Comparison of ENCODE assay signal across 8 cellular contexts in genomic region chr9:68584110-68585033, GRCh38. TPM values are rescaled to one million over a fixed set of nuclear protein-coding genes. Genes with fewer than 3 reads are reported as not detected.
DNase-seq lines count a peak whose midpoint lies in the region; ATAC-seq lines count a peak whose summit lies in the region.

No MANE protein-coding gene starts in this region.

- no peak overlapping the region for H3K27ac ChIP-seq in CD8-positive, alpha-beta memory T cell (ENCODE audit: low read depth, low read length)
- no peak overlapping the region for H3K27ac ChIP-seq in effector memory CD4-positive, alpha-beta T cell (ENCODE audit: insufficient read depth, low read length, poor library complexity, severe bottlenecking)
- no peak overlapping the region for H3K27ac ChIP-seq in mesenchymal stem cell (ENCODE audit: low read length, poor library complexity, severe bottlenecking)

- POLR2A ChIA-PET in CD8-positive, alpha-beta memory T cell (lab: Charles Lee), result no interaction called here
- POLR2A ChIA-PET in activated CD4-positive, alpha-beta memory T cell treated with anti-CD3 and anti-CD28 coated beads, Interleukin-2, amount 10 ng/mL, durations not matched to agents 7 days and 5 days (lab: Charles Lee), result no interaction called here

- CTCF ChIA-PET in CD8-positive, alpha-beta memory T cell (lab: Charles Lee), result interaction anchor here (1.0 to 1.3 kb wide), 2 partner anchors 10 to 436 kb away, joined by 3 read pairs; no protein-coding TSS in a partner anchor
- CTCF ChIA-PET in activated CD4-positive, alpha-beta memory T cell treated with anti-CD3 and anti-CD28 coated beads, Interleukin-2, amount 10 ng/mL, durations not matched to agents 7 days and 5 days (lab: Charles Lee), result interaction anchor here (0.6 to 2.4 kb wide), 17 partner anchors 12 to 609 kb away, joined by 3 to 20 read pairs (median 4); partner anchors contain the start of gene FXN

- no peak overlapping the region for H3K27ac Mint-ChIP-seq in CD8-positive, alpha-beta memory T cell
- H3K27ac Mint-ChIP-seq in activated CD4-positive, alpha-beta memory T cell treated with anti-CD3 and anti-CD28 coated beads, Interleukin-2, amount 10 ng/mL, durations not matched to agents 7 days and 5 days, result no peak overlapping the region

- H3K4me1 Mint-ChIP-seq in CD8-positive, alpha-beta memory T cell, result no peaks in the 10 kb centered on the region
- H3K4me1 Mint-ChIP-seq in activated CD4-positive, alpha-beta memory T cell treated with anti-CD3 and anti-CD28 coated beads, Interleukin-2, amount 10 ng/mL, durations not matched to agents 7 days and 5 days, result peaks cover 3% of the 10 kb centered on the region

- no peaks in the 10 kb centered on the region for H3K4me1 ChIP-seq in CD8-positive, alpha-beta memory T cell (ENCODE audit: insufficient read depth, low read length)
- H3K4me1 ChIP-seq in effector memory CD4-positive, alpha-beta T cell (ENCODE audit: control insufficient read depth, insufficient read depth, low read length, poor library complexity, severe bottlenecking), result no peaks in the 10 kb centered on the region
- no peaks in the 10 kb centered on the region for H3K4me1 ChIP-seq in mesenchymal stem cell (ENCODE audit: control insufficient read depth, insufficient read depth, low read depth, low read length)

- H3K36me3 Mint-ChIP-seq in CD8-positive, alpha-beta memory T cell, result no peaks in the 10 kb centered on the region
- no peaks in the 10 kb centered on the region for H3K36me3 Mint-ChIP-seq in activated CD4-positive, alpha-beta memory T cell treated with anti-CD3 and anti-CD28 coated beads, Interleukin-2, amount 10 ng/mL, durations not matched to agents 7 days and 5 days (ENCODE audit: low read depth)

- H3K14ac ChIP-seq in mesenchymal stem cell (ENCODE audit: low read length in 2 of 2), result no peak overlapping the region

- no peak overlapping the region for H2AFZ ChIP-seq in mesenchymal stem cell (ENCODE audit: low read depth, low read length)

- WGBS in mesenchymal stem cell, result 21% methylated on average over 12 of the region's 16 CpGs

- peaks cover 0 to 6% (median 0%) of the 10 kb centered on the region in 5 donors for H3K9me3 Mint-ChIP-seq in CD8-positive, alpha-beta memory T cell
- no peaks in the 10 kb centered on the region for H3K9me3 Mint-ChIP-seq in activated CD4-positive, alpha-beta memory T cell treated with anti-CD3 and anti-CD28 coated beads, Interleukin-2, amount 10 ng/mL, durations not matched to agents 7 days and 5 days

- no peak overlapping the region for H3K4me2 ChIP-seq in mesenchymal stem cell (ENCODE audit: low read length, poor library complexity, severe bottlenecking)

- H3K4me3 ChIP-seq in CD8-positive, alpha-beta memory T cell (ENCODE audit: low read length), result no peak overlapping the region
- no peak overlapping the region for H3K4me3 ChIP-seq in effector memory CD4-positive, alpha-beta T cell (ENCODE audit: insufficient read depth, low read depth, low read length, poor library complexity, severe bottlenecking)
- no peak overlapping the region for H3K4me3 ChIP-seq in mesenchymal stem cell (ENCODE audit: insufficient read depth in 1 of 2, low read depth in 1 of 2, low read length in 2 of 2)

- H3K27me3 Mint-ChIP-seq in CD8-positive, alpha-beta memory T cell, result peaks cover 8% of the 10 kb centered on the region in 2 donors
- H3K27me3 Mint-ChIP-seq in activated CD4-positive, alpha-beta memory T cell treated with anti-CD3 and anti-CD28 coated beads, Interleukin-2, amount 10 ng/mL, durations not matched to agents 7 days and 5 days, result peaks cover 10% of the 10 kb centered on the region

- H3K9me3 ChIP-seq in CD8-positive, alpha-beta memory T cell (ENCODE audit: low read length), result no peaks in the 10 kb centered on the region
- H3K9me3 ChIP-seq in effector memory CD4-positive, alpha-beta T cell (ENCODE audit: control insufficient read depth, low read length), result no peaks in the 10 kb centered on the region
- no peaks in the 10 kb centered on the region for H3K9me3 ChIP-seq in mesenchymal stem cell (ENCODE audit: control insufficient read depth, low read length)

- H3K18ac ChIP-seq in mesenchymal stem cell (ENCODE audit: low read depth in 1 of 2, low read length in 2 of 2), result no peak overlapping the region

- no peak overlapping the region for H2BK120ac ChIP-seq in mesenchymal stem cell (ENCODE audit: low read depth, low read length)

- H2BK15ac ChIP-seq in mesenchymal stem cell (ENCODE audit: low read depth, poor library complexity, severe bottlenecking), result no peak overlapping the region

- no peak overlapping the region for H3K4me3 Mint-ChIP-seq in CD8-positive, alpha-beta memory T cell
- H3K4me3 Mint-ChIP-seq in activated CD4-positive, alpha-beta memory T cell treated with anti-CD3 and anti-CD28 coated beads, Interleukin-2, amount 10 ng/mL, durations not matched to agents 7 days and 5 days, result no peak overlapping the region

- no peak overlapping the region for H4K91ac ChIP-seq in mesenchymal stem cell (ENCODE audit: low read length)

- ATAC-seq in GM19452 (IDR thresholded peaks at IDR 0.05; ENCODE audit: unreplicated experiment), result peak; percentile 86
- ATAC-seq in HG03565 (IDR thresholded peaks at IDR 0.05; ENCODE audit: unreplicated experiment), result peak; percentile 91

- no peak overlapping the region for H2AK5ac ChIP-seq in mesenchymal stem cell (ENCODE audit: low read length, severe bottlenecking)

- no peak overlapping the region for H2BK12ac ChIP-seq in mesenchymal stem cell (ENCODE audit: low read length in 2 of 2)

- H3K36me3 ChIP-seq in CD8-positive, alpha-beta memory T cell (ENCODE audit: insufficient read depth, low read length), result no peaks in the 10 kb centered on the region
- H3K36me3 ChIP-seq in effector memory CD4-positive, alpha-beta T cell (ENCODE audit: control insufficient read depth, insufficient read depth, low read length), result no peaks in the 10 kb centered on the region
- no peaks in the 10 kb centered on the region for H3K36me3 ChIP-seq in mesenchymal stem cell (ENCODE audit: control insufficient read depth in 1 of 2, insufficient read depth in 2 of 2, low read depth in 1 of 2, low read length in 2 of 2)

- DNase-seq in CD8-positive, alpha-beta memory T cell, result peak; percentile 64 to 79 (median 73)
- peak; percentile 82 for DNase-seq in NCI-H748 treated with DMSO at 0.1 percent for 48 hours (lab: John Stamatoyannopoulos, UW)
- DNase-seq in activated CD4-positive, alpha-beta memory T cell treated with anti-CD3 and anti-CD28 coated beads, Interleukin-2, amount 10 ng/mL, durations not matched to agents 7 days and 5 days, result peak; percentile 87
- DNase-seq in effector memory CD4-positive, alpha-beta T cell, result peak; percentile 59 to 76 (median 59)
- DNase-seq in mesenchymal stem cell, result peak; percentile 82
- peak; percentile 54 to 68 for DNase-seq in stimulated activated CD8-positive, alpha-beta memory T cell treated with anti-CD3 and anti-CD28 coated beads, Interleukin-15, amount 100 ng/mL, for 48 hours (ENCODE audit: low read depth in 2 of 2)

- no peak overlapping the region for H4K8ac ChIP-seq in mesenchymal stem cell (ENCODE audit: low read length)

- H3K9ac ChIP-seq in mesenchymal stem cell (ENCODE audit: low read length), result peak overlapping the region; percentile 36

- H3K4ac ChIP-seq in mesenchymal stem cell (ENCODE audit: low read depth in 1 of 2, low read length in 2 of 2), result no peak overlapping the region

- no peak overlapping the region for H2BK5ac ChIP-seq in mesenchymal stem cell (ENCODE audit: low read depth, low read length, poor library complexity, severe bottlenecking)

- H3K23ac ChIP-seq in mesenchymal stem cell (ENCODE audit: low read length in 2 of 2), result no peak overlapping the region

- H3K79me1 ChIP-seq in mesenchymal stem cell (replicated peaks; ENCODE audit: low read length, poor library complexity, severe bottlenecking), result no peaks in the 10 kb centered on the region

- H3K27me3 ChIP-seq in CD8-positive, alpha-beta memory T cell (ENCODE audit: insufficient read depth, low read length, poor library complexity, severe bottlenecking), result no peaks in the 10 kb centered on the region
- no peaks in the 10 kb centered on the region for H3K27me3 ChIP-seq in effector memory CD4-positive, alpha-beta T cell (replicated peaks; ENCODE audit: control insufficient read depth, insufficient read depth, low read length, poor library complexity, severe bottlenecking)
- H3K27me3 ChIP-seq in mesenchymal stem cell (ENCODE audit: control insufficient read depth in 1 of 2, insufficient read depth in 1 of 2, low read length in 2 of 2), result no peaks in the 10 kb centered on the region

RNA-seq across cellular contexts. Expression of gene TMEM252, which starts 43.7 kb away (rescaled TPM):
- not detected for total RNA-seq in CD8-positive, alpha-beta memory T cell
- not detected for polyA plus RNA-seq in CD8-positive, alpha-beta memory T cell
- total RNA-seq in activated CD4-positive, alpha-beta memory T cell treated with anti-CD3 and anti-CD28 coated beads, Interleukin-2, amount 10 ng/mL, durations not matched to agents 7 days and 5 days, result not detected
- polyA plus RNA-seq in mesenchymal stem cell (2013, experiment 1 of 2), result not detected
- polyA plus RNA-seq in mesenchymal stem cell (2013, experiment 2 of 2), result not detected
